ENCODE assay signal across 13 cellular contexts in genomic region chr16:28168991-28169554, GRCh38. TPM values are rescaled to one million over a fixed set of nuclear protein-coding genes. Genes with fewer than 3 reads are reported as not detected.
DNase-seq lines count a peak whose midpoint lies in the region; ATAC-seq and TF ChIP-seq lines count a peak whose summit lies in the region.
"Had no signal": no experiment of that assay in that cellular context is flagged by ENCODE, and none has a peak within 500 bp of the region (broad histone marks: within the 10 kb centered on the region; RNA-seq: fewer than 3 reads in every experiment).

No MANE protein-coding gene starts in this region.

- H3K4me3 Mint-ChIP-seq in CD8-positive, alpha-beta memory T cell = peak overlapping the region in 6 of 7 donors; percentile 42 to 77 (median 64)
- peak overlapping the region; percentile 42 to 80 (median 57) for H3K4me3 Mint-ChIP-seq in naive thymus-derived CD8-positive, alpha-beta T cell

- H3K27ac Mint-ChIP-seq in CD8-positive, alpha-beta memory T cell = peak overlapping the region; percentile 79 to 97 (median 87)
- peak overlapping the region; percentile 86 to 97 (median 90) for H3K27ac Mint-ChIP-seq in naive thymus-derived CD8-positive, alpha-beta T cell

- peaks cover 30% of the 10 kb centered on the region for H3K36me3 ChIP-seq in CD8-positive, alpha-beta memory T cell (ENCODE audit: insufficient read depth, low read length)
- H3K36me3 ChIP-seq in WERI-Rb-1 = peaks cover 69% of the 10 kb centered on the region

- H3K9me3 Mint-ChIP-seq in CD8-positive, alpha-beta memory T cell = no peaks in the 10 kb centered on the region
- H3K9me3 Mint-ChIP-seq in naive thymus-derived CD8-positive, alpha-beta T cell = no peaks in the 10 kb centered on the region

- intact Hi-C loops in Right ventricle myocardium inferior (cut with DNase I) = no loop called here

- no peak overlapping the region for H3K4me3 ChIP-seq in CD8-positive, alpha-beta memory T cell (ENCODE audit: low read length)
- H3K4me3 ChIP-seq in WERI-Rb-1 (ENCODE audit: low read depth, low read length) = no peak overlapping the region
- H3K4me3 ChIP-seq: esophagus muscularis mucosa, GM12878, pancreas had no signal

- H3K27ac ChIP-seq in CD8-positive, alpha-beta memory T cell (ENCODE audit: low read depth, low read length) = no peak overlapping the region
- peak overlapping the region; percentile 37; the same call in 1 of the 2 replicates for H3K27ac ChIP-seq in WERI-Rb-1
- H3K27ac ChIP-seq: esophagus muscularis mucosa, pancreas had no signal

- POLR2A ChIA-PET in CD8-positive, alpha-beta memory T cell (lab: Charles Lee) = interaction anchor here (1.2 kb wide), 1 partner anchor 42 kb away, joined by 3 read pairs; no protein-coding TSS in a partner anchor
- POLR2A ChIA-PET in naive thymus-derived CD8-positive, alpha-beta T cell (lab: Charles Lee) = interaction anchor here (0.7 to 4.4 kb wide), 10 partner anchors 9 to 41 kb away, joined by 3 to 21 read pairs (median 4); partner anchors contain the start of gene XPO6

- H3K4me1 Mint-ChIP-seq in CD8-positive, alpha-beta memory T cell = peaks cover 57 to 86% (median 78%) of the 10 kb centered on the region in 3 donors
- H3K4me1 Mint-ChIP-seq in naive thymus-derived CD8-positive, alpha-beta T cell = peaks cover 36 to 87% (median 78%) of the 10 kb centered on the region in 4 donors

- no peaks in the 10 kb centered on the region for H3K27me3 Mint-ChIP-seq in CD8-positive, alpha-beta memory T cell
- H3K27me3 Mint-ChIP-seq in naive thymus-derived CD8-positive, alpha-beta T cell = no peaks in the 10 kb centered on the region

- DNase-seq in CD8-positive, alpha-beta memory T cell = peak; percentile 14 to 80 (median 61)
- no peak for DNase-seq in WERI-Rb-1
- peak; percentile 43 for DNase-seq in activated effector memory CD4-positive, alpha-beta T cell treated with Interleukin-2 at 50 U/mL for 16 hours
- DNase-seq in naive thymus-derived CD8-positive, alpha-beta T cell = peak; percentile 43 to 84 (median 68)
- no peak for DNase-seq in Right ventricle myocardium inferior (ENCODE audit: missing footprints)
- DNase-seq in inferior parietal cortex (ENCODE audit: extremely low spot score) = no peak
- DNase-seq in hypothalamus (lab: John Stamatoyannopoulos, UW) = no peak
- DNase-seq: BE2C, NCI-H2107, pancreas had no signal

- ATAC-seq in naive thymus-derived CD8-positive, alpha-beta T cell = peak; percentile 99 to 100
- ATAC-seq in Right ventricle myocardium inferior (no peak), GM18867 (IDR thresholded peaks at IDR 0.05; ENCODE audit: unreplicated experiment) (no peak)
- ATAC-seq: GM12878, pancreas had no signal

- CTCF ChIA-PET in CD8-positive, alpha-beta memory T cell (lab: Charles Lee) = interaction anchor here (1.4 kb wide), 1 partner anchor 9 kb away, joined by 3 read pairs; no protein-coding TSS in a partner anchor

- peaks cover 6 to 85% (median 19%) of the 10 kb centered on the region in 3 donors for H3K36me3 Mint-ChIP-seq in CD8-positive, alpha-beta memory T cell
- peaks cover 10 to 77% (median 28%) of the 10 kb centered on the region in 3 donors for H3K36me3 Mint-ChIP-seq in naive thymus-derived CD8-positive, alpha-beta T cell

- TF ChIP-seq CTCF in WERI-Rb-1 (IDR thresholded peaks at IDR 0.05; ENCODE audit: low read depth, low read length) = no peak

- H3K9me3 ChIP-seq in CD8-positive, alpha-beta memory T cell (ENCODE audit: low read length) = no peaks in the 10 kb centered on the region
- H3K9me3 ChIP-seq in WERI-Rb-1 (ENCODE audit: severe bottlenecking) = no peaks in the 10 kb centered on the region
- H3K9me3 ChIP-seq: BE2C, esophagus muscularis mucosa, pancreas had no signal

- H3K4me1 ChIP-seq in CD8-positive, alpha-beta memory T cell (ENCODE audit: insufficient read depth, low read length) = peaks cover 77% of the 10 kb centered on the region
- H3K4me1 ChIP-seq: BE2C had no signal

- no peaks in the 10 kb centered on the region for H3K27me3 ChIP-seq in CD8-positive, alpha-beta memory T cell (ENCODE audit: insufficient read depth, low read length, poor library complexity, severe bottlenecking)
- H3K27me3 ChIP-seq in WERI-Rb-1 (ENCODE audit: insufficient read depth, low read depth, severe bottlenecking) = no peaks in the 10 kb centered on the region
- H3K27me3 ChIP-seq: BE2C, esophagus muscularis mucosa, pancreas had no signal

RNA-seq across cellular contexts. Expression of gene XPO6, which starts 42.7 kb away (rescaled TPM):
- 100 to 1,000 TPM; 228 to 234 TPM for total RNA-seq in CD8-positive, alpha-beta memory T cell
- 96.8 TPM for polyA plus RNA-seq in CD8-positive, alpha-beta memory T cell
- 100 to 1,000 TPM; 445 to 470 TPM for total RNA-seq in naive thymus-derived CD8-positive, alpha-beta T cell
- polyA plus RNA-seq in naive thymus-derived CD8-positive, alpha-beta T cell = 100 to 1,000 TPM in 1 of 3 donors, 10 to 100 TPM in 2; 90.2 to 109 (median 96.4) TPM
- 30.4 TPM for total RNA-seq in Right ventricle myocardium inferior

Comparison
In these comparisons a context has a peak if more than half of its experiments do, and no peak if none do; other contexts are left out.
1. DNase-seq: peak in CD8-positive, alpha-beta memory T cell (5 of 5), activated effector memory CD4-positive, alpha-beta T cell treated with Interleukin-2 at 50 U/mL for 16 hours (single experiment) and naive thymus-derived CD8-positive, alpha-beta T cell (10 of 10); none in WERI-Rb-1 (single experiment), Right ventricle myocardium inferior (single experiment), inferior parietal cortex (single experiment) and hypothalamus (0 of 51).
2. ATAC-seq: peak in naive thymus-derived CD8-positive, alpha-beta T cell (2 of 2); none in Right ventricle myocardium inferior (single experiment) and GM18867 (single experiment).